ENCODE assay signal across 25 cellular contexts in the genomic region with DNA sequence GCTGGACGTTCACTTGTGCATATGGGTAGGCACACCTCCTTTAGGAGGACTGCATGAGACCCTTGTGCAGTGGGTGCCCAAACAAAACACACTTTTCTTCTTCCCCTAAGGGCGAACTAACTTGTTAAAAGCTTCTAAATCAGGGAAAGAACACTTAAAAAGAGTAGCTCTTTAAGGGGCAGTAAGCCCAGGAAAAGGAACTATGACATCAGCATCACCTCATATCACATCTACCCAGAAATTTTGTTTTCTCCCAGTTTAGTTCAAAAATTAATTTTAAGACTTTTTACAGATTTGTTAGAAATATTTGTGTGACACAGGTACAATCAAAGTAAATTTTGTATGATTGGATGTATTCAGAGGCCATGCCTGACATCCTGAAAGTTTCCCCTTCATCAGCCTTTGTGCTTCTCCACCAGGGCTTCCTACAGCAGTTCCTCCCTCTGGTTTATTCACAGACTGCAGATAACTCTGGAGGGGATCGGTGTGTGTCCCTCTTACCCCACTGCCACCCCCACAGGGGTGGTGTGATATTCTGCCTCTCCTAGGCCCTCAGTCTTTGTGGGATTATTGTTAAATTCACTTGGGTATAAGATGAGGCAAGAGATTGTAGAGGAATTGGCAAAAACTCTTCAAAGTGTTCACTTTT.
"Had no signal": no experiment of that assay in that cellular context is flagged by ENCODE, and none has a peak within 500 bp of the region (broad histone marks: within the 10 kb centered on the region; RNA-seq: fewer than 3 reads in every experiment).

No MANE protein-coding gene starts in this region.

- H3K9me3 ChIP-seq: left ventricle myocardium inferior, right atrium auricular region, transverse colon had no signal

- H3K9me3 Mint-ChIP-seq: activated CD8-positive, alpha-beta T cell treated with anti-CD3 and anti-CD28 coated beads for 36 hours; activated naive CD4-positive, alpha-beta T cell treated with anti-CD3 and anti-CD28 coated beads, Interleukin-2, amount 50 U/mL, for 72 hours; activated T-cell treated with anti-CD3 and anti-CD28 coated beads, Interleukin-2, amount 50 U/mL, for 4 hours; central memory CD8-positive, alpha-beta T cell; nephron had no signal

- H3K27me3 ChIP-seq: brain microvascular endothelial cell, foreskin keratinocyte, right atrium auricular region, transverse colon had no signal

- H3K27me3 Mint-ChIP-seq: activated CD8-positive, alpha-beta T cell treated with anti-CD3 and anti-CD28 coated beads for 36 hours; central memory CD8-positive, alpha-beta T cell; progenitor cell of endocrine pancreas had no signal

- DNase-seq: activated CD4-positive, alpha-beta T cell treated with anti-CD3 and anti-CD28 coated beads for 48 hours; activated CD8-positive, alpha-beta T cell treated with anti-CD3 and anti-CD28 coated beads for 36 hours; activated effector memory CD4-positive, alpha-beta T cell treated with anti-CD3 and anti-CD28 coated beads, Interleukin-2, amount 50 U/mL, for 16 hours; activated T-cell treated with anti-CD3 and anti-CD28 coated beads, Interleukin-2, amount 50 U/mL, for 4 hours; amygdala; brain microvascular endothelial cell; effector CD8-positive, alpha-beta T cell; foreskin keratinocyte; glutamatergic neuron; hypothalamus; kidney; left ventricle myocardium inferior; occipital lobe; stimulated activated CD4-positive, alpha-beta T cell treated with anti-CD3 and anti-CD28 coated beads, Interleukin-15, amount 100 ng/mL, for 24 hours; stimulated activated CD4-positive, alpha-beta T cell treated with anti-CD3 and anti-CD28 coated beads, Interleukin-4, amount 100 ng/mL, for 1 hour; stimulated activated naive CD4-positive, alpha-beta T cell treated with Interleukin-2 at 50 U/mL for 16 hours; substantia nigra; transverse colon had no signal

- H3K4me3 ChIP-seq: coronary artery, left ventricle myocardium inferior, right atrium auricular region, skin epidermis, transverse colon had no signal

- H3K27ac Mint-ChIP-seq: activated CD8-positive, alpha-beta T cell treated with anti-CD3 and anti-CD28 coated beads for 36 hours; progenitor cell of endocrine pancreas had no signal

- H3K4me3 Mint-ChIP-seq: activated CD8-positive, alpha-beta T cell treated with anti-CD3 and anti-CD28 coated beads for 36 hours; activated T-cell treated with anti-CD3 and anti-CD28 coated beads, Interleukin-2, amount 50 U/mL, for 4 hours; central memory CD8-positive, alpha-beta T cell; nephron had no signal

- H3K36me3 ChIP-seq: brain microvascular endothelial cell had no signal

- H3K27ac ChIP-seq: brain microvascular endothelial cell, coronary artery, foreskin keratinocyte, left ventricle myocardium inferior, right atrium auricular region, skin epidermis, transverse colon had no signal

- ATAC-seq: activated CD8-positive, alpha-beta T cell treated with anti-CD3 and anti-CD28 coated beads for 36 hours; activated naive CD4-positive, alpha-beta T cell treated with anti-CD3 and anti-CD28 coated beads, Interleukin-2, amount 50 U/mL, for 72 hours; activated T-cell treated with anti-CD3 and anti-CD28 coated beads, Interleukin-2, amount 50 U/mL, for 4 hours; foreskin keratinocyte had no signal

- H3K4me1 ChIP-seq: foreskin keratinocyte, transverse colon had no signal
